10 cellular contexts compared by ENCODE assay signal in genomic region chr9:31390352-31391025, GRCh38.
DNase-seq lines count a peak whose midpoint lies in the region; ATAC-seq and TF ChIP-seq lines count a peak whose summit lies in the region.
"Had no signal": no experiment of that assay in that cellular context is flagged by ENCODE, and none has a peak within 500 bp of the region (broad histone marks: within the 10 kb centered on the region; RNA-seq: fewer than 3 reads in every experiment).

No MANE protein-coding gene starts in this region.

- TF ChIP-seq CTCF in GM10248 (IDR thresholded peaks at IDR 0.05; ENCODE audit: control extremely low read depth, extremely low read depth, low read depth, missing control alignments) (no peak), ascending aorta (IDR thresholded peaks at IDR 0.05) (no peak)

- no peak overlapping the region for H3K27ac ChIP-seq in ascending aorta
- H3K27ac ChIP-seq: gastrocnemius medialis had no signal

- ATAC-seq in GM18499 (IDR thresholded peaks at IDR 0.05; ENCODE audit: insufficient read depth, unreplicated experiment): peak; percentile 40
- ATAC-seq in GM21423 (IDR thresholded peaks at IDR 0.05; ENCODE audit: unreplicated experiment): peak; percentile 40
- peak; percentile 38 for ATAC-seq in HG03469 (IDR thresholded peaks at IDR 0.05; ENCODE audit: unreplicated experiment)
- ATAC-seq: gastrocnemius medialis had no signal

- no peak overlapping the region for H3K4me3 ChIP-seq in ascending aorta
- H3K4me3 ChIP-seq: gastrocnemius medialis had no signal

- intact Hi-C loops in ascending aorta (cut with DNase I): no loop called here

- no peaks in the 10 kb centered on the region for H3K4me1 ChIP-seq in ascending aorta

- POLR2A ChIA-PET in GM10248 (lab: Yijun Ruan, JAX): no interaction called here

- CTCF ChIA-PET in GM10248 (lab: Yijun Ruan, JAX): interaction anchor here (1.4 to 2.6 kb wide), 4 partner anchors 13 to 271 kb away, joined by 3 to 9 read pairs (median 4); no protein-coding TSS in a partner anchor

- H3K36me3 ChIP-seq in ascending aorta: no peaks in the 10 kb centered on the region
- H3K36me3 ChIP-seq: gastrocnemius medialis had no signal

- no peaks in the 10 kb centered on the region for H3K9me3 ChIP-seq in ascending aorta
- H3K9me3 ChIP-seq: gastrocnemius medialis had no signal

- DNase-seq in epidermal melanocyte (ENCODE audit: insufficient read length, low spot score) (peak; percentile 23), NCI-H2171 (lab: John Stamatoyannopoulos, UW) (no peak), GM10248 (ENCODE audit: extremely low spot score) (no peak), ascending aorta (ENCODE audit: low spot score in 2 of 2) (no peak)
- no peak for DNase-seq in NK-92 treated with Interleukin-12 subunit alpha and Interleukin-12 subunit beta, amount 100 ng/mL, for 24 hours (lab: John Stamatoyannopoulos, UW)
- DNase-seq: gastrocnemius medialis, posterior cingulate gyrus had no signal

- no peaks in the 10 kb centered on the region for H3K27me3 ChIP-seq in ascending aorta
- H3K27me3 ChIP-seq: gastrocnemius medialis had no signal
